In genomic region chr4:19486400-19486799, GRCh38 we compare ENCODE assay signal across 12 cellular contexts.
DNase-seq lines count a peak whose midpoint lies in the region; ATAC-seq and TF ChIP-seq lines count a peak whose summit lies in the region.
"Had no signal": no experiment of that assay in that cellular context is flagged by ENCODE, and none has a peak within 500 bp of the region (broad histone marks: within the 10 kb centered on the region; RNA-seq: fewer than 3 reads in every experiment).

No MANE protein-coding gene starts in this region.

- no peak overlapping the region for H2AFZ ChIP-seq in smooth muscle cell (ENCODE audit: low read depth)

- 77% methylated on average over 3 of the region's 3 CpGs for WGBS in smooth muscle cell (ENCODE audit: low lambda C conversion rate)

- in situ Hi-C loops in ACHN (cut with HindIII; ENCODE audit: low pct_ligation_motif_present, low pct_unique_long_range_greater_than_20kb, low sequenced_read_pairs) = no loop called here
- in situ Hi-C loops in G401 (cut with HindIII; ENCODE audit: low sequenced_read_pairs) = no loop called here

- H3K9me3 ChIP-seq in smooth muscle cell (replicated peaks; ENCODE audit: low read depth) = no peaks in the 10 kb centered on the region
- H3K9me3 ChIP-seq: BE2C, ovary had no signal

- H3F3A ChIP-seq in smooth muscle cell (ENCODE audit: low read depth) = no peaks in the 10 kb centered on the region

- ATAC-seq in HG03097 (IDR thresholded peaks at IDR 0.05; ENCODE audit: low FRiP score, unreplicated experiment) = no peak
- ATAC-seq: activated CD8-positive, alpha-beta memory T cell treated with anti-CD3 and anti-CD28 coated beads, Interleukin-2, amount 10 ng/mL, durations not matched to agents 7 days and 5 days had no signal

- CTCF ChIA-PET in HEK293T (lab: Yijun Ruan, JAX) = no interaction called here

- no peaks in the 10 kb centered on the region for H3K79me2 ChIP-seq in smooth muscle cell (ENCODE audit: low read depth)

- no peaks in the 10 kb centered on the region for H3K4me1 ChIP-seq in smooth muscle cell (ENCODE audit: low read depth)
- H3K4me1 ChIP-seq: BE2C had no signal

- H3K4me2 ChIP-seq in smooth muscle cell = no peak overlapping the region

- H3K4me3 ChIP-seq in smooth muscle cell = no peak overlapping the region
- H3K4me3 ChIP-seq: ovary had no signal

- POLR2A ChIA-PET in HEK293T (lab: Yijun Ruan, JAX) = no interaction called here

- H3K27me3 ChIP-seq in smooth muscle cell (ENCODE audit: low read depth) = no peaks in the 10 kb centered on the region
- H3K27me3 ChIP-seq: BE2C, ovary had no signal

- DNase-seq in ACHN (peak; percentile 41), HEK293T (ENCODE audit: extremely low spot score) (peak; percentile 9), RPMI7951 (ENCODE audit: low read depth) (peak; percentile 27), fibroblast of peridontal ligament (ENCODE audit: extremely low read depth) (peak; percentile 12), smooth muscle cell (lab: John Stamatoyannopoulos, UW; ENCODE audit: unreplicated experiment) (no peak), NCI-H2107 treated with DMSO at 0.1 percent for 48 hours (lab: John Stamatoyannopoulos, UW; ENCODE audit: unreplicated experiment) (no peak), G401 (ENCODE audit: low spot score) (no peak)
- DNase-seq: activated CD8-positive, alpha-beta memory T cell treated with anti-CD3 and anti-CD28 coated beads, Interleukin-2, amount 10 ng/mL, durations not matched to agents 7 days and 5 days; BE2C; NCI-H1436; ovary had no signal

- no peaks in the 10 kb centered on the region for H4K20me1 ChIP-seq in smooth muscle cell (ENCODE audit: low read depth)

- H3K27ac ChIP-seq in smooth muscle cell (ENCODE audit: low read depth) = no peak overlapping the region
- H3K27ac ChIP-seq: ovary had no signal

- no peaks in the 10 kb centered on the region for H3K36me3 ChIP-seq in smooth muscle cell (ENCODE audit: low read depth)
- H3K36me3 ChIP-seq: BE2C, ovary had no signal

- H3K9ac ChIP-seq in smooth muscle cell (ENCODE audit: low read depth) = no peak overlapping the region

- TF ChIP-seq CTCF in smooth muscle cell (IDR thresholded peaks at IDR 0.05; ENCODE audit: borderline replicate concordance, insufficient read depth, poor library complexity, severe bottlenecking) = no peak

TF ChIP-seq in HEK293T, 16 proteins besides CTCF, POLR2A, EP300 and RAD21:
- TF ChIP-seq SP1 (IDR thresholded peaks at IDR 0.05) (no peak), FOXM1 (IDR thresholded peaks at IDR 0.05; ENCODE audit: borderline replicate concordance) (no peak), ELF4 (IDR thresholded peaks at IDR 0.05) (no peak), PKNOX1 (IDR thresholded peaks at IDR 0.05) (no peak), SUZ12 (IDR thresholded peaks at IDR 0.05) (no peak), FOXK2 (IDR thresholded peaks at IDR 0.05) (no peak), ZNF384 (IDR thresholded peaks at IDR 0.05) (no peak), FOXA1 (IDR thresholded peaks at IDR 0.05) (no peak), LEF1 (IDR thresholded peaks at IDR 0.05; ENCODE audit: borderline replicate concordance) (no peak), HDGF (IDR thresholded peaks at IDR 0.05; ENCODE audit: borderline replicate concordance) (no peak), L3MBTL2 (conservative IDR thresholded peaks at IDR 0.05) (no peak), CTBP1 (IDR thresholded peaks at IDR 0.05; ENCODE audit: borderline replicate concordance) (no peak), TARDBP (IDR thresholded peaks at IDR 0.05) (no peak), BHLHE40 (IDR thresholded peaks at IDR 0.05; ENCODE audit: borderline replicate concordance) (no peak), NFRKB (IDR thresholded peaks at IDR 0.05) (no peak), ARNT (IDR thresholded peaks at IDR 0.05) (no peak)

Comparison
In these comparisons a context has a peak if more than half of its experiments do, and no peak if none do; other contexts are left out.
1. DNase-seq: peak in ACHN (single experiment), HEK293T (single experiment), RPMI7951 (single experiment) and fibroblast of peridontal ligament (single experiment); none in smooth muscle cell (single experiment), NCI-H2107 treated with DMSO at 0.1 percent for 48 hours (single experiment) and G401 (single experiment).